ENCODE assay signal across 13 cellular contexts in genomic region chr7:134933460-134934068, GRCh38. TPM values are rescaled to one million over a fixed set of nuclear protein-coding genes. Genes with fewer than 3 reads are reported as not detected.
DNase-seq lines count a peak whose midpoint lies in the region; ATAC-seq, FAIRE-seq and TF ChIP-seq lines count a peak whose summit lies in the region.
"Had no signal": no experiment of that assay in that cellular context is flagged by ENCODE, and none has a peak within 500 bp of the region (broad histone marks: within the 10 kb centered on the region; RNA-seq: fewer than 3 reads in every experiment).

No MANE protein-coding gene starts in this region.

- ATAC-seq in naive B cell (ENCODE audit: low read depth in 2 of 2) (no peak), GM21526 (IDR thresholded peaks at IDR 0.05; ENCODE audit: low FRiP score, unreplicated experiment) (no peak), GM21737 (IDR thresholded peaks at IDR 0.05; ENCODE audit: unreplicated experiment) (no peak)
- ATAC-seq: activated T-cell treated with anti-CD3 and anti-CD28 coated beads, Interleukin-2, amount 50 U/mL, for 4 hours had no signal

- no peak for TF ChIP-seq CTCF in GM06990 (IDR thresholded peaks at IDR 0.05; ENCODE audit: insufficient read depth, low read length, poor library complexity, severe bottlenecking)

- H3K4me3 Mint-ChIP-seq in naive B cell, result peak overlapping the region in 5 of 8 donors; percentile 40 to 75 (median 62)

- H3K4me3 ChIP-seq in ACC112 (ENCODE audit: low read depth, low read length) (peak overlapping the region; percentile 71), GM06990 (replicated peaks; ENCODE audit: low read depth, low read length) (peak overlapping the region; percentile 32)

- peaks cover 0 to 6% of the 10 kb centered on the region in 2 donors for H3K36me3 Mint-ChIP-seq in naive B cell

- DNase-seq in GM06990 (ENCODE audit: extremely low read depth, insufficient read length) (no peak), naive B cell (no peak), NCI-H2227 treated with DMSO at 0.1 percent for 48 hours (lab: John Stamatoyannopoulos, UW) (no peak), GM12892 (ENCODE audit: insufficient read length) (no peak)
- DNase-seq: activated T-cell treated with anti-CD3 and anti-CD28 coated beads, Interleukin-2, amount 50 U/mL, for 4 hours; NCI-H1930; T-helper 9 cell had no signal

- peak overlapping the region in 3 of 6 donors; percentile 49 to 71 (median 50) for H3K27ac Mint-ChIP-seq in naive B cell

- peaks cover 14 to 16% (median 16%) of the 10 kb centered on the region in 3 donors for H3K4me1 Mint-ChIP-seq in naive B cell

- TF ChIP-seq POLR2A in GM12892 (IDR thresholded peaks at IDR 0.05; ENCODE audit: low read depth, low read length), result no peak

- H3K36me3 ChIP-seq in ACC112 (ENCODE audit: insufficient read depth, low read length) (peaks cover 49% of the 10 kb centered on the region), GM06990 (ENCODE audit: control insufficient read depth, insufficient read depth, low read length) (no peaks in the 10 kb centered on the region)

- H3K79me2 ChIP-seq in ACC112 (ENCODE audit: control insufficient read depth, insufficient read depth, low read length, unreplicated experiment), result peaks cover 28% of the 10 kb centered on the region

- H3K27me3 ChIP-seq in ACC112 (ENCODE audit: insufficient read depth, low read length) (no peaks in the 10 kb centered on the region), GM06990 (replicated peaks; ENCODE audit: control insufficient read depth, insufficient read depth, low read length) (no peaks in the 10 kb centered on the region)

- H3K27ac ChIP-seq in ACC112 (ENCODE audit: low read depth, low read length) (peak overlapping the region; percentile 94), angular gyrus (ENCODE audit: low read depth, low read length) (peak overlapping the region; percentile 68)

- peaks cover 68% of the 10 kb centered on the region for H3K4me1 ChIP-seq in ACC112 (ENCODE audit: control insufficient read depth, insufficient read depth, low read length, unreplicated experiment)

- H2AFZ ChIP-seq in ACC112 (ENCODE audit: low read length, unreplicated experiment), result no peak overlapping the region

- H3K27me3 Mint-ChIP-seq in naive B cell, result no peaks in the 10 kb centered on the region

- peaks cover 0 to 11% (median 2%) of the 10 kb centered on the region in 7 donors for H3K9me3 Mint-ChIP-seq in naive B cell
- H3K9me3 Mint-ChIP-seq: activated T-cell treated with anti-CD3 and anti-CD28 coated beads, Interleukin-2, amount 50 U/mL, for 4 hours had no signal

- FAIRE-seq in GM12892 (lab: Jason Lieb, UNC), result no peak
- FAIRE-seq: D721Med, HTR-8/SVneo had no signal

RNA-seq across cellular contexts. Expression of gene AGBL3, which starts 52.7 kb away (rescaled TPM):
- 1 to 10 TPM in 2 of 6 donors, under 1 TPM in 2, not detected in 2; 0.65 to 1.5 (median 1.1) TPM for polyA plus RNA-seq in naive B cell (ENCODE audit: low read depth in 6 of 6)
- polyA plus RNA-seq in GM12892 (2012; ENCODE audit: missing spikeins), result 4.3 TPM
